Comparison of ENCODE assay signal across 12 cellular contexts in genomic region chr2:85796549-85797262, GRCh38. TPM values are rescaled to one million over a fixed set of nuclear protein-coding genes. Genes with fewer than 3 reads are reported as not detected.
DNase-seq lines count a peak whose midpoint lies in the region; ATAC-seq, FAIRE-seq and TF ChIP-seq lines count a peak whose summit lies in the region.
"Had no signal": no experiment of that assay in that cellular context is flagged by ENCODE, and none has a peak within 500 bp of the region (broad histone marks: within the 10 kb centered on the region; RNA-seq: fewer than 3 reads in every experiment).

No MANE protein-coding gene starts in this region.

- no peaks in the 10 kb centered on the region for H3K27me3 ChIP-seq in subcutaneous abdominal adipose tissue (ENCODE audit: control insufficient read depth in 5 of 5, insufficient read depth in 4 of 5, low read length in 5 of 5)
- H3K27me3 ChIP-seq: adrenal gland had no signal

- H3K9ac ChIP-seq in kidney (ENCODE audit: low read length in 2 of 2) (no peak overlapping the region), subcutaneous abdominal adipose tissue (ENCODE audit: low read length in 5 of 5) (peak overlapping the region in 2 of 5 donors; percentile 1 to 16)

- no peaks in the 10 kb centered on the region for H3K36me3 ChIP-seq in kidney (ENCODE audit: control insufficient read depth in 1 of 2, insufficient read depth in 2 of 2, low read length in 2 of 2)
- H3K36me3 ChIP-seq in subcutaneous abdominal adipose tissue (ENCODE audit: control insufficient read depth in 5 of 5, insufficient read depth in 5 of 5, low read length in 5 of 5) = no peaks in the 10 kb centered on the region
- H3K36me3 ChIP-seq: adrenal gland had no signal

- ATAC-seq in HG02840 (IDR thresholded peaks at IDR 0.05; ENCODE audit: low FRiP score, unreplicated experiment) (no peak), HG03196 (IDR thresholded peaks at IDR 0.05; ENCODE audit: unreplicated experiment) (no peak), GM18511 (IDR thresholded peaks at IDR 0.05; ENCODE audit: unreplicated experiment) (no peak), HG03469 (IDR thresholded peaks at IDR 0.05; ENCODE audit: unreplicated experiment) (no peak)
- ATAC-seq: stimulated activated naive CD8-positive, alpha-beta T cell treated with anti-CD3 and anti-CD28 coated beads, Interleukin-15, Interleukin-2, amounts not matched to agents 100 U/mL and 50 U/mL, for 24 hours had no signal

- H3K4me3 ChIP-seq in kidney (ENCODE audit: low read length in 2 of 2) = no peak overlapping the region
- H3K4me3 ChIP-seq in subcutaneous abdominal adipose tissue (ENCODE audit: low read depth in 1 of 5, low read length in 5 of 5) = no peak overlapping the region
- H3K4me3 ChIP-seq: adrenal gland had no signal

- intact Hi-C loops in kidney (cut with DNase I) = no loop called here

- H3K4me1 ChIP-seq in kidney (ENCODE audit: control insufficient read depth in 1 of 2, insufficient read depth in 1 of 2, low read depth in 1 of 2, low read length in 2 of 2) = peaks cover 0 to 18% of the 10 kb centered on the region in 2 donors
- peaks cover 16 to 65% (median 57%) of the 10 kb centered on the region in 5 donors for H3K4me1 ChIP-seq in subcutaneous abdominal adipose tissue (ENCODE audit: control insufficient read depth in 5 of 5, insufficient read depth in 5 of 5, low read length in 5 of 5)

- H3K9me3 ChIP-seq in kidney (ENCODE audit: control insufficient read depth in 1 of 2, low read length in 2 of 2) (no peaks in the 10 kb centered on the region), subcutaneous abdominal adipose tissue (ENCODE audit: control insufficient read depth in 5 of 5, low read length in 5 of 5) (peaks cover 2 to 8% (median 5%) of the 10 kb centered on the region in 5 donors)
- H3K9me3 ChIP-seq: adrenal gland had no signal

- peak overlapping the region; percentile 94 for H3K27ac ChIP-seq in caudate nucleus (ENCODE audit: low read depth, low read length)
- H3K27ac ChIP-seq in kidney (ENCODE audit: low read depth in 2 of 2, low read length in 2 of 2) = no peak overlapping the region
- peak overlapping the region; percentile 23 for H3K27ac ChIP-seq in subcutaneous abdominal adipose tissue (ENCODE audit: low read depth, low read length)
- H3K27ac ChIP-seq: VCaP had no signal

- DNase-seq in NCI-H1092 (lab: John Stamatoyannopoulos, UW) (peak; percentile 35), caudate nucleus (lab: John Stamatoyannopoulos, UW) (peak in 56 of 61 donors; percentile 38 to 90 (median 74)), kidney (peak; percentile 83)
- DNase-seq: NCI-H2081 treated with DMSO at 0.1 percent for 48 hours; stimulated activated naive CD8-positive, alpha-beta T cell treated with anti-CD3 and anti-CD28 coated beads, Interleukin-15, Interleukin-2, amounts not matched to agents 100 U/mL and 50 U/mL, for 24 hours had no signal

- FAIRE-seq in kidney (lab: Jason Lieb, UNC) = no peak

- TF ChIP-seq CTCF in kidney (IDR thresholded peaks at IDR 0.05; ENCODE audit: borderline replicate concordance, extremely low read depth, insufficient read depth) = no peak

RNA-seq across cellular contexts. Expression of gene ATOH8, which starts 42.9 kb away (rescaled TPM):
- total RNA-seq in kidney = 11.2 TPM
- 18.6 TPM for polyA plus RNA-seq in kidney (ENCODE audit: insufficient read depth, low read depth, low replicate concordance)

Comparison
In these comparisons a context has a peak if more than half of its experiments do, and no peak if none do; other contexts are left out.
1. H3K27ac ChIP-seq: peak in caudate nucleus (single experiment) and subcutaneous abdominal adipose tissue (single experiment); none in kidney (0 of 2).
2. Peak in every context shown above with its lines, with median percentiles within 50 percentile points of each other: DNase-seq.